Comparison of ENCODE assay signal across 17 cellular contexts in genomic region chr14:34029921-34030334, GRCh38.
DNase-seq lines count a peak whose midpoint lies in the region; ATAC-seq and TF ChIP-seq lines count a peak whose summit lies in the region.
"Had no signal": no experiment of that assay in that cellular context is flagged by ENCODE, and none has a peak within 500 bp of the region (broad histone marks: within the 10 kb centered on the region; RNA-seq: fewer than 3 reads in every experiment).

No MANE protein-coding gene starts in this region.

- no TSS peak for BruUV-seq in MCF 10A (replicated peaks; lab: Mats Ljungman, UMichigan)

- DNase-seq in breast epithelium (ENCODE audit: low spot score in 2 of 2): no peak
- no peak for DNase-seq in MCF 10A (ENCODE audit: unreplicated experiment)
- DNase-seq in fibroblast of the aortic adventitia (ENCODE audit: low read depth): peak; percentile 88
- DNase-seq in mucosa of descending colon: peak in 1 of 3 donors; percentile 35
- DNase-seq in uterus: peak; percentile 70 to 79
- no peak for DNase-seq in kidney tubule cell (ENCODE audit: low spot score)
- DNase-seq in NCI-H2107 (lab: John Stamatoyannopoulos, UW): no peak
- no peak for DNase-seq in activated CD4-positive, alpha-beta T cell treated with anti-CD3 and anti-CD28 coated beads, Interleukin-2, amount 50 U/mL, for 4 hours
- DNase-seq: activated B cell treated with CpG ODN at 0.5 μM for 24 hours; activated T-cell treated with anti-CD3 and anti-CD28 coated beads, Interleukin-2, amount 50 U/mL, for 1 hour; DMS153; NCI-H1092 treated with DMSO at 0.1 percent for 48 hours; NCI-H748 treated with DMSO at 0.1 percent for 48 hours; stimulated activated CD4-positive, alpha-beta T cell treated with anti-CD3 and anti-CD28 coated beads, Interleukin-4, amount 100 ng/mL, for 4 hours had no signal

- H3K36me3 ChIP-seq in breast epithelium: no peaks in the 10 kb centered on the region
- no peaks in the 10 kb centered on the region for H3K36me3 ChIP-seq in mucosa of descending colon (ENCODE audit: low read depth)
- no peaks in the 10 kb centered on the region for H3K36me3 ChIP-seq in uterus
- H3K36me3 ChIP-seq: ascending aorta had no signal

- H3K27me3 Mint-ChIP-seq in MCF 10A (ENCODE audit: insufficient read depth, unreplicated experiment): no peaks in the 10 kb centered on the region
- H3K27me3 Mint-ChIP-seq: activated B cell treated with CpG ODN at 0.5 μM for 24 hours had no signal

- POLR2A ChIA-PET in MCF 10A (lab: Yijun Ruan, JAX): interaction anchor here (1.8 kb wide), 1 partner anchor 10 kb away, joined by 4 read pairs; no protein-coding TSS in a partner anchor

- TF ChIP-seq POLR2A in breast epithelium (IDR thresholded peaks at IDR 0.05): no peak
- no peak for TF ChIP-seq POLR2A in uterus (IDR thresholded peaks at IDR 0.05)

- H3K4me3 ChIP-seq in breast epithelium (no peak overlapping the region), fibroblast of the aortic adventitia (ENCODE audit: low read depth, low read length) (no peak overlapping the region), mucosa of descending colon (no peak overlapping the region), uterus (no peak overlapping the region)
- H3K4me3 ChIP-seq: ascending aorta, SK-N-MC had no signal

- CTCF ChIA-PET in MCF 10A (lab: Yijun Ruan, JAX): no interaction called here

- no peaks in the 10 kb centered on the region for H3K27me3 ChIP-seq in breast epithelium
- H3K27me3 ChIP-seq in uterus: no peaks in the 10 kb centered on the region
- H3K27me3 ChIP-seq: ascending aorta had no signal

- intact Hi-C loops in breast epithelium (cut with DNase I; ENCODE audit: low total_unique reads): no loop called here
- intact Hi-C loops in MCF 10A (cut with micrococcal nuclease): no loop called here
- intact Hi-C loops in mucosa of descending colon (cut with DNase I, micrococcal nuclease): no loop called here
- intact Hi-C loops in uterus (cut with DNase I; ENCODE audit: low total_unique reads): no loop called here

- peaks cover 12% of the 10 kb centered on the region for H3K4me1 Mint-ChIP-seq in MCF 10A (ENCODE audit: insufficient read depth, unreplicated experiment)
- H3K4me1 Mint-ChIP-seq: activated B cell treated with CpG ODN at 0.5 μM for 24 hours had no signal

- H3K36me3 Mint-ChIP-seq in MCF 10A (ENCODE audit: insufficient read depth, unreplicated experiment): no peaks in the 10 kb centered on the region

- H3K27ac ChIP-seq in breast epithelium (peak overlapping the region; percentile 26 to 73), uterus (peak overlapping the region; percentile 25 to 55)
- H3K27ac ChIP-seq: parathyroid adenoma, SK-N-MC had no signal

- TF ChIP-seq CTCF in breast epithelium (IDR thresholded peaks at IDR 0.05): no peak
- no peak for TF ChIP-seq CTCF in MCF 10A (IDR thresholded peaks at IDR 0.05; ENCODE audit: unreplicated experiment)
- TF ChIP-seq CTCF in fibroblast of the aortic adventitia (IDR thresholded peaks at IDR 0.05; ENCODE audit: insufficient read depth, low read length): no peak
- no peak for TF ChIP-seq CTCF in mucosa of descending colon (IDR thresholded peaks at IDR 0.05)
- TF ChIP-seq CTCF in uterus (IDR thresholded peaks at IDR 0.05): no peak

- H3K9me3 Mint-ChIP-seq in MCF 10A (ENCODE audit: unreplicated experiment): no peaks in the 10 kb centered on the region
- H3K9me3 Mint-ChIP-seq: activated B cell treated with CpG ODN at 0.5 μM for 24 hours had no signal

- H3K4me3 Mint-ChIP-seq in MCF 10A (ENCODE audit: unreplicated experiment): no peak overlapping the region
- H3K4me3 Mint-ChIP-seq: activated B cell treated with CpG ODN at 0.5 μM for 24 hours had no signal

- H3K9me3 ChIP-seq in breast epithelium: no peaks in the 10 kb centered on the region
- H3K9me3 ChIP-seq in mucosa of descending colon: no peaks in the 10 kb centered on the region
- no peaks in the 10 kb centered on the region for H3K9me3 ChIP-seq in uterus
- H3K9me3 ChIP-seq: ascending aorta had no signal

- peak; percentile 52 for ATAC-seq in mucosa of descending colon

- no peak overlapping the region for H3K27ac Mint-ChIP-seq in MCF 10A (ENCODE audit: low read depth, unreplicated experiment)
- H3K27ac Mint-ChIP-seq: activated B cell treated with CpG ODN at 0.5 μM for 24 hours had no signal

- H3K4me1 ChIP-seq in breast epithelium: no peaks in the 10 kb centered on the region
- peaks cover 10% of the 10 kb centered on the region for H3K4me1 ChIP-seq in mucosa of descending colon (ENCODE audit: low read depth)
- H3K4me1 ChIP-seq in uterus: no peaks in the 10 kb centered on the region
- H3K4me1 ChIP-seq: ascending aorta, parathyroid adenoma had no signal

Comparison
In these comparisons a context has a peak if more than half of its experiments do, and no peak if none do; other contexts are left out.
1. DNase-seq: peak in fibroblast of the aortic adventitia (single experiment) and uterus (2 of 2); none in breast epithelium (0 of 2), MCF 10A (single experiment), kidney tubule cell (single experiment), NCI-H2107 (single experiment) and activated CD4-positive, alpha-beta T cell treated with anti-CD3 and anti-CD28 coated beads, Interleukin-2, amount 50 U/mL, for 4 hours (0 of 2).